In the genomic region with DNA sequence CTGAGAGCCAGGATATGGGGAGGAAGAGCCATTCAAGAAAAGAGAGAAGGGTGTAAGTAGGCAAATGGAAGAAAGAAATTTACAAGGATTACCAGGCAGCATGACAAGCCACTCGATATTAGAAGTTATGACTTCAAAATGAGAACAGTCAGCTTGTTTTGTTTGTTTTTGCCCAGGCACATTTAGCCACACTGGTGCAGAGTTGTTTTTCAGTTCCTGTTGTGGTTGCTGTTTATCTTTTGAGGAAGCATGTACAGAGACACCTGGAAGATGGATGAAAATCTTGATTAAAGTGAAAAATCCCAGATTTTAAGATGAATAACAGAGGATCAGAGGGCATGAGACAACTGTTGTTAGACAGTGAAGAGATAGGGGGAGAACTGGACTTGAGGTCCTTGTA, we compare ENCODE assay signal across 21 cellular contexts.
"Had no signal": no experiment of that assay in that cellular context is flagged by ENCODE, and none has a peak within 500 bp of the region (broad histone marks: within the 10 kb centered on the region; RNA-seq: fewer than 3 reads in every experiment).

No MANE protein-coding gene starts in this region.

- H3K4me3 Mint-ChIP-seq: activated CD4-positive, alpha-beta memory T cell treated with anti-CD3 and anti-CD28 coated beads, Interleukin-2, amount 10 ng/mL, durations not matched to agents 7 days and 5 days; activated CD4-positive, alpha-beta T cell treated with anti-CD3 and anti-CD28 coated beads, Interleukin-2, amount 10 ng/mL, durations not matched to agents 24 days and 14 days; activated naive CD4-positive, alpha-beta T cell treated with anti-CD3 and anti-CD28 coated beads, Interleukin-2, amount 50 U/mL, for 24 hours; mesothelial cell of epicardium; naive thymus-derived CD8-positive, alpha-beta T cell; neural progenitor cell; stimulated activated naive B cell treated with anti-CD40 and anti-IgM and Interleukin-4, amounts not matched to agents 10 μg/mL and 1 μg/mL and 100 μg/mL, for 72 hours had no signal

- DNase-seq: activated CD4-positive, alpha-beta memory T cell treated with anti-CD3 and anti-CD28 coated beads, Interleukin-2, amount 10 ng/mL, durations not matched to agents 7 days and 5 days; activated gamma-delta T cell treated with Interleukin-2 at 50 U/mL for 16 hours; activated T-cell treated with anti-CD3 and anti-CD28 coated beads for 4 hours; anterior cingulate cortex; body of pancreas; naive thymus-derived CD8-positive, alpha-beta T cell; small intestine; stimulated activated CD4-positive, alpha-beta T cell treated with anti-CD3 and anti-CD28 coated beads, Interleukin-15, amount 100 ng/mL, for 24 hours; stimulated activated naive B cell treated with anti-CD40 and anti-IgM and Interleukin-4, amounts not matched to agents 10 μg/mL and 1 μg/mL and 100 μg/mL, for 72 hours; testis; upper lobe of left lung had no signal

- H3K9me3 ChIP-seq: body of pancreas, testis, upper lobe of left lung had no signal

- H3K27ac ChIP-seq: body of pancreas, cardiac muscle cell, epithelial cell of prostate, neural progenitor cell, testis, upper lobe of left lung, VCaP had no signal

- H3K9me3 Mint-ChIP-seq: activated CD4-positive, alpha-beta memory T cell treated with anti-CD3 and anti-CD28 coated beads, Interleukin-2, amount 10 ng/mL, durations not matched to agents 7 days and 5 days; activated CD4-positive, alpha-beta T cell treated with anti-CD3 and anti-CD28 coated beads, Interleukin-2, amount 10 ng/mL, durations not matched to agents 24 days and 14 days; mesothelial cell of epicardium; neural progenitor cell; stimulated activated naive B cell treated with anti-CD40 and anti-IgM and Interleukin-4, amounts not matched to agents 10 μg/mL and 1 μg/mL and 100 μg/mL, for 72 hours had no signal

- H3K27ac Mint-ChIP-seq: activated CD4-positive, alpha-beta memory T cell treated with anti-CD3 and anti-CD28 coated beads, Interleukin-2, amount 10 ng/mL, durations not matched to agents 7 days and 5 days; activated CD4-positive, alpha-beta T cell treated with anti-CD3 and anti-CD28 coated beads, Interleukin-2, amount 10 ng/mL, durations not matched to agents 24 days and 14 days; activated naive CD4-positive, alpha-beta T cell treated with anti-CD3 and anti-CD28 coated beads, Interleukin-2, amount 50 U/mL, for 24 hours; mesothelial cell of epicardium; naive thymus-derived CD8-positive, alpha-beta T cell; neural progenitor cell; stimulated activated naive B cell treated with anti-CD40 and anti-IgM and Interleukin-4, amounts not matched to agents 10 μg/mL and 1 μg/mL and 100 μg/mL, for 72 hours had no signal

- H3K4me1 Mint-ChIP-seq: activated CD4-positive, alpha-beta memory T cell treated with anti-CD3 and anti-CD28 coated beads, Interleukin-2, amount 10 ng/mL, durations not matched to agents 7 days and 5 days; activated CD4-positive, alpha-beta T cell treated with anti-CD3 and anti-CD28 coated beads, Interleukin-2, amount 10 ng/mL, durations not matched to agents 24 days and 14 days; activated naive CD4-positive, alpha-beta T cell treated with anti-CD3 and anti-CD28 coated beads, Interleukin-2, amount 50 U/mL, for 24 hours; mesothelial cell of epicardium; naive thymus-derived CD8-positive, alpha-beta T cell; neural progenitor cell; stimulated activated naive B cell treated with anti-CD40 and anti-IgM and Interleukin-4, amounts not matched to agents 10 μg/mL and 1 μg/mL and 100 μg/mL, for 72 hours had no signal

- H3K4me1 ChIP-seq: body of pancreas, neural progenitor cell, testis, upper lobe of left lung had no signal

- H3K36me3 Mint-ChIP-seq: activated naive CD4-positive, alpha-beta T cell treated with anti-CD3 and anti-CD28 coated beads, Interleukin-2, amount 50 U/mL, for 24 hours; mesothelial cell of epicardium; naive thymus-derived CD8-positive, alpha-beta T cell; neural progenitor cell; stimulated activated naive B cell treated with anti-CD40 and anti-IgM and Interleukin-4, amounts not matched to agents 10 μg/mL and 1 μg/mL and 100 μg/mL, for 72 hours had no signal

- H3K27me3 Mint-ChIP-seq: activated CD4-positive, alpha-beta memory T cell treated with anti-CD3 and anti-CD28 coated beads, Interleukin-2, amount 10 ng/mL, durations not matched to agents 7 days and 5 days; activated CD4-positive, alpha-beta T cell treated with anti-CD3 and anti-CD28 coated beads, Interleukin-2, amount 10 ng/mL, durations not matched to agents 24 days and 14 days; activated naive CD4-positive, alpha-beta T cell treated with anti-CD3 and anti-CD28 coated beads, Interleukin-2, amount 50 U/mL, for 24 hours had no signal

- ATAC-seq: activated CD4-positive, CD25-positive, alpha-beta regulatory T cell treated with anti-CD3 and anti-CD28 coated beads, Interleukin-2, amount 50 U/mL, for 24 hours; body of pancreas; left lobe of liver; naive thymus-derived CD8-positive, alpha-beta T cell; sciatic nerve; stimulated activated naive B cell treated with anti-CD40 and anti-IgM and Interleukin-4, amounts not matched to agents 10 μg/mL and 1 μg/mL and 100 μg/mL, for 72 hours had no signal

- H3K4me2 ChIP-seq: neural progenitor cell had no signal

- H3K36me3 ChIP-seq: cardiac muscle cell, neural progenitor cell, upper lobe of left lung had no signal

- H3K4me3 ChIP-seq: body of pancreas, cardiac muscle cell, neural progenitor cell, testis, upper lobe of left lung had no signal

- H3K9ac ChIP-seq: neural progenitor cell had no signal

- H3K27me3 ChIP-seq: body of pancreas, cardiac muscle cell, neural progenitor cell, testis, upper lobe of left lung had no signal
